20 cellular contexts compared by ENCODE assay signal in genomic region chr9:84778537-84778936, GRCh38.
A peak's percentile ranks its signal among the peaks of the same experiment; 100 is the strongest.
DNase-seq lines count a peak whose midpoint lies in the region; ATAC-seq and TF ChIP-seq lines count a peak whose summit lies in the region.
"Had no signal": no experiment of that assay in that cellular context is flagged by ENCODE, and none has a peak within 500 bp of the region (broad histone marks: within the 10 kb centered on the region; RNA-seq: fewer than 3 reads in every experiment).

No MANE protein-coding gene starts in this region.

- H3K79me2 ChIP-seq in MM.1S (ENCODE audit: low read length): no peaks in the 10 kb centered on the region

- H2BK120ac ChIP-seq in IMR-90 (ENCODE audit: low read depth, low read length) (no peak overlapping the region), neuronal stem cell (ENCODE audit: low read depth, low read length) (no peak overlapping the region)

- H3K4ac ChIP-seq in IMR-90 (ENCODE audit: low read depth, low read length) (no peak overlapping the region), neuronal stem cell (ENCODE audit: low read length) (no peak overlapping the region)

- dilution Hi-C loops in IMR-90 (cut with HindIII; ENCODE audit: low sequenced_read_pairs, unreplicated experiment): no loop called here

- H3K4me1 ChIP-seq in IMR-90 (ENCODE audit: control insufficient read depth, insufficient read depth, low read length) (no peaks in the 10 kb centered on the region), neuronal stem cell (ENCODE audit: control insufficient read depth in 2 of 2, insufficient read depth in 1 of 2, low read depth in 1 of 2, low read length in 2 of 2) (peaks cover 2 to 3% of the 10 kb centered on the region in 2 donors), transverse colon (peaks cover 0 to 15% (median 2%) of the 10 kb centered on the region in 4 donors), right lobe of liver (no peaks in the 10 kb centered on the region), MM.1S (ENCODE audit: low read length) (no peaks in the 10 kb centered on the region)
- H3K4me1 ChIP-seq: A549 had no signal

- H3K9me3 ChIP-seq in IMR-90 (ENCODE audit: control insufficient read depth, insufficient read depth, low read length) (peaks cover 2% of the 10 kb centered on the region; the same call in 1 of the 2 replicates), neuronal stem cell (replicated peaks in 1 of 2; ENCODE audit: control insufficient read depth in 2 of 2, insufficient read depth in 1 of 2, low read depth in 1 of 2, low read length in 2 of 2) (no peaks in the 10 kb centered on the region), transverse colon (no peaks in the 10 kb centered on the region), right lobe of liver (no peaks in the 10 kb centered on the region), MM.1S (replicated peaks; ENCODE audit: insufficient read depth, low read length) (no peaks in the 10 kb centered on the region)
- H3K9me3 ChIP-seq: A549 had no signal

- H2BK5ac ChIP-seq in IMR-90 (ENCODE audit: low read depth, low read length, poor library complexity, severe bottlenecking) (no peak overlapping the region), neuronal stem cell (ENCODE audit: low read length) (no peak overlapping the region)

- no peak for TF ChIP-seq CTCF in IMR-90 (conservative IDR thresholded peaks at IDR 0.05; ENCODE audit: low read depth, low read length)
- no peak for TF ChIP-seq CTCF in transverse colon (IDR thresholded peaks at IDR 0.05)
- no peak for TF ChIP-seq CTCF in right lobe of liver (IDR thresholded peaks at IDR 0.05)
- TF ChIP-seq CTCF in MM.1S (IDR thresholded peaks at IDR 0.05; ENCODE audit: low read length): no peak

- TF ChIP-seq EP300 in transverse colon (IDR thresholded peaks at IDR 0.05; ENCODE audit: low read depth): no peak

- H4K5ac ChIP-seq in IMR-90 (ENCODE audit: low read depth, low read length): no peak overlapping the region

- H3K56ac ChIP-seq in IMR-90 (ENCODE audit: extremely low read depth, insufficient read depth, low read length): no peak overlapping the region

- no peak overlapping the region for H3K18ac ChIP-seq in IMR-90 (ENCODE audit: low read depth, low read length)
- H3K18ac ChIP-seq in neuronal stem cell (ENCODE audit: low read length): no peak overlapping the region

- no peak overlapping the region for H3K23ac ChIP-seq in IMR-90 (ENCODE audit: low read depth, low read length)
- no peak overlapping the region for H3K23ac ChIP-seq in neuronal stem cell (ENCODE audit: low read depth, low read length, poor library complexity)

- intact Hi-C loops in IMR-90 (cut with micrococcal nuclease): no loop called here
- intact Hi-C loops in transverse colon (cut with DNase I; ENCODE audit: low total_unique reads): no loop called here
- intact Hi-C loops in right lobe of liver (cut with DNase I): no loop called here

- no peak overlapping the region for H4K8ac ChIP-seq in IMR-90 (ENCODE audit: low read depth in 2 of 2, low read length in 2 of 2)
- H4K8ac ChIP-seq in neuronal stem cell (ENCODE audit: low read depth, low read length): no peak overlapping the region

- H2BK20ac ChIP-seq in IMR-90 (ENCODE audit: low read depth, low read length): no peak overlapping the region

- H2AK5ac ChIP-seq in IMR-90 (ENCODE audit: low read depth, low read length): no peak overlapping the region
- H2AK5ac ChIP-seq in neuronal stem cell (ENCODE audit: low read depth, low read length): no peak overlapping the region

- TF ChIP-seq POLR2A in IMR-90 (IDR thresholded peaks at IDR 0.05; ENCODE audit: low read depth, low read length): no peak
- no peak for TF ChIP-seq POLR2A in transverse colon (IDR thresholded peaks at IDR 0.05)
- no peak for TF ChIP-seq POLR2A in right lobe of liver (IDR thresholded peaks at IDR 0.05)

- BruUV-seq in IMR-90 (replicated peaks; lab: Mats Ljungman, UMichigan): no TSS peak

- no peaks in the 10 kb centered on the region for H3F3A ChIP-seq in MM.1S (ENCODE audit: insufficient read depth, low read length)

- H2AFZ ChIP-seq in IMR-90 (replicated peaks; ENCODE audit: low read length, poor library complexity) (peak overlapping the region; percentile 13), neuronal stem cell (ENCODE audit: low read length) (no peak overlapping the region), MM.1S (ENCODE audit: low read length) (no peak overlapping the region)

- H3K36me3 ChIP-seq in IMR-90 (ENCODE audit: control insufficient read depth, insufficient read depth, low read length) (no peaks in the 10 kb centered on the region), neuronal stem cell (replicated peaks in 1 of 2; ENCODE audit: control insufficient read depth in 2 of 2, insufficient read depth in 2 of 2, low read length in 2 of 2) (no peaks in the 10 kb centered on the region), transverse colon (no peaks in the 10 kb centered on the region), right lobe of liver (no peaks in the 10 kb centered on the region), MM.1S (replicated peaks; ENCODE audit: insufficient read depth, low read length) (no peaks in the 10 kb centered on the region)

- in situ Hi-C loops in IMR-90 (cut with MboI; ENCODE audit: low sequenced_read_pairs) (no loop called here), transverse colon (cut with MboI; ENCODE audit: low pct_ligation_motif_present in 1 of 4, low pct_unique_long_range_greater_than_20kb in 1 of 4, low sequenced_read_pairs in 3 of 4) (loop anchor here in 1 of 4 donors (25.0 kb wide), 1 partner anchor 391 kb away; no protein-coding TSS in a partner anchor)

- POLR2A ChIA-PET in IMR-90 (lab: Charles Lee; ENCODE audit: unreplicated experiment): no interaction called here

- no CpG with 5 or more reads among the region's 5 CpGs for WGBS in IMR-90 (ENCODE audit: extremely low coverage in 2 of 2, insufficient read length in 1 of 2), 2 experiments
- no CpG with 5 or more reads among the region's 5 CpGs for WGBS in neuronal stem cell (ENCODE audit: extremely low coverage in 2 of 2, insufficient read length in 2 of 2, insufficient replicate concordance in 1 of 2), 2 donors
- 90 to 93% methylated on average over 4 to 5 of the region's 5 CpGs for WGBS in transverse colon (ENCODE audit: low coverage in 1 of 2), 2 donors
- 65% methylated on average over 4 of the region's 5 CpGs for WGBS in right lobe of liver (ENCODE audit: insufficient coverage, low coverage, low lambda C conversion rate, missing lambda C conversion rate)

- H3K9me1 ChIP-seq in IMR-90 (ENCODE audit: insufficient read depth, low read length): no peaks in the 10 kb centered on the region

- CTCF ChIA-PET in IMR-90 (lab: Yijun Ruan, JAX): interaction anchor here (1.4 kb wide), 1 partner anchor 382 kb away, joined by 4 read pairs; no protein-coding TSS in a partner anchor

- H2AK9ac ChIP-seq in IMR-90 (replicated peaks; ENCODE audit: low read depth, low read length, poor library complexity): no peak overlapping the region

- no peak for TF ChIP-seq RAD21 in IMR-90 (IDR thresholded peaks at IDR 0.05; ENCODE audit: low read length)

- H3K14ac ChIP-seq in IMR-90 (replicated peaks; ENCODE audit: low read depth, low read length) (no peak overlapping the region), neuronal stem cell (ENCODE audit: low read length) (no peak overlapping the region)

- H2BK15ac ChIP-seq in IMR-90 (ENCODE audit: low read depth, low read length) (no peak overlapping the region), neuronal stem cell (ENCODE audit: low read length) (no peak overlapping the region)

- H4K20me1 ChIP-seq in IMR-90 (ENCODE audit: insufficient read depth, low read length): no peaks in the 10 kb centered on the region
- H4K20me1 ChIP-seq in MM.1S (ENCODE audit: insufficient read depth, low read length): no peaks in the 10 kb centered on the region

- H3K27me3 ChIP-seq in IMR-90 (ENCODE audit: control insufficient read depth, insufficient read depth, low read length) (no peaks in the 10 kb centered on the region), neuronal stem cell (ENCODE audit: control insufficient read depth in 3 of 3, insufficient read depth in 3 of 3, low read depth in 1 of 3, low read length in 3 of 3) (no peaks in the 10 kb centered on the region), transverse colon (no peaks in the 10 kb centered on the region), right lobe of liver (no peaks in the 10 kb centered on the region), MM.1S (replicated peaks; ENCODE audit: insufficient read depth, low read length) (no peaks in the 10 kb centered on the region)

- H4K91ac ChIP-seq in IMR-90 (ENCODE audit: insufficient read depth, low read depth, low read length): no peak overlapping the region
- H4K91ac ChIP-seq in neuronal stem cell (ENCODE audit: low read depth, low read length, poor library complexity): no peak overlapping the region

- H3K4me3 ChIP-seq in IMR-90 (ENCODE audit: insufficient read depth, low read depth, low read length) (no peak overlapping the region), neuronal stem cell (ENCODE audit: low read length in 2 of 2) (no peak overlapping the region), transverse colon (no peak overlapping the region), right lobe of liver (no peak overlapping the region), MM.1S (ENCODE audit: low read length) (no peak overlapping the region)
- H3K4me3 ChIP-seq: A549, SK-N-MC had no signal

- H3K9me2 ChIP-seq in MM.1S (replicated peaks; ENCODE audit: insufficient read depth, low read length): no peaks in the 10 kb centered on the region

- H3K9ac ChIP-seq in IMR-90 (ENCODE audit: low read depth, low read length): no peak overlapping the region
- peak overlapping the region; percentile 66 for H3K9ac ChIP-seq in neuronal stem cell (ENCODE audit: low read depth, low read length, poor library complexity)
- H3K9ac ChIP-seq in MM.1S (ENCODE audit: low read length): no peak overlapping the region

- no peak for ATAC-seq in IMR-90 (ENCODE audit: low read depth)
- ATAC-seq in right lobe of liver: no peak
- ATAC-seq: A549 had no signal

- DNase-seq in IMR-90: no peak
- no peak for DNase-seq in neuronal stem cell (ENCODE audit: low spot score)
- DNase-seq in transverse colon: no peak
- no peak for DNase-seq in putamen (ENCODE audit: low spot score)
- DNase-seq in right lobe of liver: no peak
- DNase-seq in MM.1S: no peak
- DNase-seq: CD4-positive, CD25-positive, alpha-beta regulatory T cell; EL; KBM-7; NCI-H1105; NCI-H146; NCI-H2029; NCI-H226; NCI-H510A treated with DMSO at 0.1 percent for 48 hours; NCI-H748 treated with DMSO at 0.1 percent for 48 hours; SHP77 treated with DMSO at 0.1 percent for 48 hours had no signal

- H3K4me2 ChIP-seq in IMR-90 (ENCODE audit: low read depth, low read length) (no peak overlapping the region), neuronal stem cell (ENCODE audit: insufficient read depth, low read length, poor library complexity, severe bottlenecking) (no peak overlapping the region), MM.1S (ENCODE audit: low read depth, low read length) (no peak overlapping the region)
- H3K4me2 ChIP-seq: A549 had no signal

- H2BK12ac ChIP-seq in neuronal stem cell (ENCODE audit: low read length): no peak overlapping the region

- no peak overlapping the region for H3K27ac ChIP-seq in IMR-90 (ENCODE audit: insufficient read depth, low read length)
- H3K27ac ChIP-seq in cingulate gyrus (ENCODE audit: low read depth, low read length): peak overlapping the region; percentile 14
- H3K27ac ChIP-seq in neuronal stem cell (replicated peaks; ENCODE audit: low read length): no peak overlapping the region
- H3K27ac ChIP-seq in transverse colon: no peak overlapping the region
- H3K27ac ChIP-seq in right lobe of liver: no peak overlapping the region
- H3K27ac ChIP-seq in MM.1S (ENCODE audit: low read length): no peak overlapping the region
- H3K27ac ChIP-seq: A549, RWPE1, SK-N-MC had no signal

- H3K79me1 ChIP-seq in IMR-90 (ENCODE audit: low read depth in 1 of 2, low read length in 2 of 2): no peaks in the 10 kb centered on the region
- H3K79me1 ChIP-seq in neuronal stem cell (ENCODE audit: low read depth, low read length): no peaks in the 10 kb centered on the region
